Comparison of ENCODE assay signal across 8 cellular contexts in genomic region chr17:38741853-38742421, GRCh38. TPM values are rescaled to one million over a fixed set of nuclear protein-coding genes. Genes with fewer than 3 reads are reported as not detected.
DNase-seq lines count a peak whose midpoint lies in the region; ATAC-seq and TF ChIP-seq lines count a peak whose summit lies in the region.

No MANE protein-coding gene starts in this region.

- peaks cover 19% of the 10 kb centered on the region for H3K36me3 ChIP-seq in H7 (replicated peaks; ENCODE audit: control insufficient read depth, insufficient read depth, low read length)
- H3K36me3 ChIP-seq in ascending aorta = peaks cover 18 to 31% of the 10 kb centered on the region in 2 donors
- peaks cover 40% of the 10 kb centered on the region for H3K36me3 ChIP-seq in iPS-20b (ENCODE audit: insufficient read depth, low read depth, low read length)
- peaks cover 22% of the 10 kb centered on the region for H3K36me3 ChIP-seq in skeletal muscle satellite cell (ENCODE audit: insufficient read depth, low read length)

- H3K27ac ChIP-seq in ascending aorta (peak overlapping the region; percentile 67 to 78), iPS-20b (ENCODE audit: low read length) (peak overlapping the region; percentile 29)

- H3K9me3 ChIP-seq in ascending aorta = no peaks in the 10 kb centered on the region
- H3K9me3 ChIP-seq in iPS-20b (ENCODE audit: insufficient read depth, low read depth, low read length) = no peaks in the 10 kb centered on the region
- H3K9me3 ChIP-seq in skeletal muscle satellite cell (replicated peaks; ENCODE audit: low read length) = no peaks in the 10 kb centered on the region

- DNase-seq in H7 (peak; percentile 30), ascending aorta (ENCODE audit: low spot score in 2 of 2) (no peak), NCI-H1092 (lab: John Stamatoyannopoulos, UW) (no peak)

- H3K27me3 ChIP-seq in H7 (ENCODE audit: control insufficient read depth, insufficient read depth, low read length) (no peaks in the 10 kb centered on the region), ascending aorta (no peaks in the 10 kb centered on the region), iPS-20b (ENCODE audit: insufficient read depth, low read length) (no peaks in the 10 kb centered on the region), skeletal muscle satellite cell (ENCODE audit: control insufficient read depth, insufficient read depth, low read length) (no peaks in the 10 kb centered on the region)

- H3K4me3 ChIP-seq in H7 (ENCODE audit: insufficient read depth, low read depth, low read length) = no peak overlapping the region
- H3K4me3 ChIP-seq in ascending aorta = no peak overlapping the region
- H3K4me3 ChIP-seq in iPS-20b (ENCODE audit: low read length) = no peak overlapping the region
- H3K4me3 ChIP-seq in skeletal muscle satellite cell (ENCODE audit: low read length) = no peak overlapping the region

- no peak overlapping the region for H3K4me2 ChIP-seq in skeletal muscle satellite cell (ENCODE audit: low read length)

- TF ChIP-seq CTCF in ascending aorta (IDR thresholded peaks at IDR 0.05) = no peak

- ATAC-seq in GM18907 (IDR thresholded peaks at IDR 0.05; ENCODE audit: unreplicated experiment) (no peak), GM19467 (IDR thresholded peaks at IDR 0.05; ENCODE audit: unreplicated experiment) (no peak), HG02571 (IDR thresholded peaks at IDR 0.05; ENCODE audit: unreplicated experiment) (no peak)

- intact Hi-C loops in ascending aorta (cut with DNase I) = no loop called here

- H3K4me1 ChIP-seq in ascending aorta (peaks cover under 1 to 29% of the 10 kb centered on the region in 2 donors), iPS-20b (ENCODE audit: insufficient read depth, low read length) (peaks cover 23% of the 10 kb centered on the region), skeletal muscle satellite cell (ENCODE audit: control insufficient read depth, insufficient read depth, low read length) (peaks cover 34% of the 10 kb centered on the region)

- H3K9ac ChIP-seq in iPS-20b (ENCODE audit: low read depth, low read length) (no peak overlapping the region), skeletal muscle satellite cell (ENCODE audit: low read depth, low read length) (peak overlapping the region; percentile 41)

RNA-seq across cellular contexts. Expression of gene PCGF2, which starts 6.2 kb away (rescaled TPM):
- 19.3 and 27.0 TPM in 2 replicates for total RNA-seq in H7 (2014; rRNA removed; shearing (Covaris generic))
- 64.8 TPM for total RNA-seq in ascending aorta
- total RNA-seq in skeletal muscle satellite cell (2012; rRNA removed) = 1.8 and 3.1 TPM in 2 replicates

RNA-seq across cellular contexts. Expression of gene PSMB3, which starts 10.6 kb away (rescaled TPM):
- total RNA-seq in H7 (2014; rRNA removed; shearing (Covaris generic)) = 514 and 530 TPM in 2 replicates
- 189 TPM for total RNA-seq in ascending aorta
- 460 and 486 TPM in 2 replicates for total RNA-seq in skeletal muscle satellite cell (2012; rRNA removed)

RNA-seq across cellular contexts. Expression of gene CISD3, which starts 11.8 kb away (rescaled TPM):
- 2.9 TPM in 2 replicates for total RNA-seq in H7 (2014; rRNA removed; shearing (Covaris generic))
- 27.6 TPM for total RNA-seq in ascending aorta
- 2.8 and 6.1 TPM in 2 replicates for total RNA-seq in skeletal muscle satellite cell (2012; rRNA removed)

RNA-seq across cellular contexts. Expression of gene MLLT6, which starts 36.9 kb away (rescaled TPM):
- total RNA-seq in H7 (2014; rRNA removed; shearing (Covaris generic)) = 17.8 and 22.1 TPM in 2 replicates
- 100 TPM for total RNA-seq in ascending aorta
- 14.7 and 17.5 TPM in 2 replicates for total RNA-seq in skeletal muscle satellite cell (2012; rRNA removed)

RNA-seq across cellular contexts. Expression of gene PIP4K2B, which starts 57.4 kb away (rescaled TPM):
- total RNA-seq in H7 (2014; rRNA removed; shearing (Covaris generic)) = 48.5 and 51.7 TPM in 2 replicates
- total RNA-seq in ascending aorta = 45.0 TPM
- total RNA-seq in skeletal muscle satellite cell (2012; rRNA removed) = 37.3 and 41.1 TPM in 2 replicates
